ENCODE assay signal across 18 cellular contexts in genomic region chr1:192491804-192492554, GRCh38.
DNase-seq lines count a peak whose midpoint lies in the region; ATAC-seq, FAIRE-seq and TF ChIP-seq lines count a peak whose summit lies in the region.
"Had no signal": no experiment of that assay in that cellular context is flagged by ENCODE, and none has a peak within 500 bp of the region (broad histone marks: within the 10 kb centered on the region; RNA-seq: fewer than 3 reads in every experiment).

No MANE protein-coding gene starts in this region.

- H3K4me3 ChIP-seq in PC-3 (ENCODE audit: low read length), result no peak overlapping the region
- no peak overlapping the region for H3K4me3 ChIP-seq in fibroblast of mammary gland (ENCODE audit: control insufficient read depth, low read depth, low read length)
- peak overlapping the region; percentile 21 for H3K4me3 ChIP-seq in rectal smooth muscle tissue (ENCODE audit: low read length)
- H3K4me3 ChIP-seq: hepatocyte, mucosa of descending colon, ovary had no signal

- no peaks in the 10 kb centered on the region for H3K36me3 ChIP-seq in PC-3 (ENCODE audit: low read depth, low read length)
- H3K36me3 ChIP-seq in rectal smooth muscle tissue (ENCODE audit: control insufficient read depth, insufficient read depth, low read length), result no peaks in the 10 kb centered on the region
- H3K36me3 ChIP-seq: ovary had no signal

- H3K4me1 ChIP-seq in PC-3 (ENCODE audit: insufficient read depth, low read length) (peaks cover 34% of the 10 kb centered on the region), rectal smooth muscle tissue (ENCODE audit: control insufficient read depth, insufficient read depth, low read length) (peaks cover 35% of the 10 kb centered on the region)

- DNase-seq in AG20443 (ENCODE audit: low spot score), result peak; percentile 18
- DNase-seq in PC-3, result peak; percentile 48
- DNase-seq in fibroblast of mammary gland (ENCODE audit: low read depth), result peak; percentile 92
- DNase-seq in stimulated activated CD4-positive, alpha-beta T cell treated with anti-CD3 and anti-CD28 coated beads, Interleukin-1b, Interleukin-23, amount 100 ng/mL, for 48 hours, result no peak
- no peak for DNase-seq in Right ventricle myocardium superior
- DNase-seq in GM19239 (ENCODE audit: insufficient read length, low spot score), result no peak
- DNase-seq in activated T-cell treated with anti-CD3 and anti-CD28 coated beads for 4 hours, result no peak
- DNase-seq: amniotic stem cell, cortex of kidney, erythroblast, H9, mucosa of descending colon, NCI-H2081 treated with DMSO at 0.1 percent for 48 hours, NCI-H526 treated with DMSO at 0.1 percent for 48 hours, ovary had no signal

- H3K79me2 ChIP-seq in PC-3 (ENCODE audit: low read length), result no peaks in the 10 kb centered on the region
- H3K79me2 ChIP-seq: hepatocyte had no signal

- H2AFZ ChIP-seq in PC-3 (ENCODE audit: low read length), result no peak overlapping the region
- H2AFZ ChIP-seq: hepatocyte had no signal

- peak; percentile 42 for ATAC-seq in PC-3
- ATAC-seq in Right ventricle myocardium superior (ENCODE audit: poor library complexity), result no peak
- ATAC-seq: mucosa of descending colon, Panc1 had no signal

- H3F3A ChIP-seq in PC-3 (ENCODE audit: low read length, unreplicated experiment), result no peaks in the 10 kb centered on the region

- POLR2A ChIA-PET in PC-3 (lab: Charles Lee; ENCODE audit: unreplicated experiment), result no interaction called here

- H3K27ac ChIP-seq in PC-3 (ENCODE audit: low read length), result peak overlapping the region; percentile 79
- H3K27ac ChIP-seq in rectal smooth muscle tissue (ENCODE audit: low read depth, low read length), result peak overlapping the region; percentile 74
- H3K27ac ChIP-seq: hepatocyte, ovary had no signal

- H3K4me2 ChIP-seq in PC-3 (ENCODE audit: low read length), result peak overlapping the region; percentile 51
- H3K4me2 ChIP-seq: hepatocyte had no signal

- TF ChIP-seq CTCF in PC-3 (conservative IDR thresholded peaks at IDR 0.05; ENCODE audit: low read depth, low read length), result 0 out of 2 replicates have a peak, but pooled peaks have one; percentile 25
- TF ChIP-seq CTCF in fibroblast of mammary gland (conservative IDR thresholded peaks at IDR 0.05; ENCODE audit: control insufficient read depth, insufficient read depth, low read depth, low read length), result peak; percentile 38

- H4K20me1 ChIP-seq in PC-3 (ENCODE audit: low read length), result no peaks in the 10 kb centered on the region

- FAIRE-seq in GM19239 (lab: Jason Lieb, UNC), result no peak

- H3K9ac ChIP-seq in PC-3 (ENCODE audit: low read length), result peak overlapping the region; percentile 40; the same call in 1 of the 2 replicates
- H3K9ac ChIP-seq in rectal smooth muscle tissue (ENCODE audit: low read length), result no peak overlapping the region

- H3K9me2 ChIP-seq in PC-3 (replicated peaks; ENCODE audit: low read length), result no peaks in the 10 kb centered on the region

- no peaks in the 10 kb centered on the region for H3K9me3 ChIP-seq in PC-3 (ENCODE audit: low read length)
- H3K9me3 ChIP-seq: mucosa of descending colon, ovary had no signal

- no TSS peak for BruUV-seq in PC-3 (replicated peaks; lab: Mats Ljungman, UMichigan)

- CTCF ChIA-PET in PC-3 (lab: Charles Lee), result interaction anchor here (0.6 kb wide), 1 partner anchor 47 kb away, joined by 4 read pairs; no protein-coding TSS in a partner anchor

- H3K27me3 ChIP-seq in PC-3 (ENCODE audit: low read length) (no peaks in the 10 kb centered on the region), rectal smooth muscle tissue (ENCODE audit: control insufficient read depth, insufficient read depth, low read length) (no peaks in the 10 kb centered on the region)
- H3K27me3 ChIP-seq: hepatocyte, ovary had no signal

- intact Hi-C loops in PC-3 (cut with micrococcal nuclease), result no loop called here
- intact Hi-C loops in Right ventricle myocardium superior (cut with DNase I), result no loop called here

Comparison
In these comparisons a context has a peak if more than half of its experiments do, and no peak if none do; other contexts are left out.
1. DNase-seq: peak in AG20443 (single experiment), PC-3 (single experiment) and fibroblast of mammary gland (single experiment); none in stimulated activated CD4-positive, alpha-beta T cell treated with anti-CD3 and anti-CD28 coated beads, Interleukin-1b, Interleukin-23, amount 100 ng/mL, for 48 hours (single experiment), Right ventricle myocardium superior (single experiment), GM19239 (single experiment) and activated T-cell treated with anti-CD3 and anti-CD28 coated beads for 4 hours (single experiment).